34 cellular contexts compared by ENCODE assay signal in genomic region chr14:24858684-24859083, GRCh38.
"Had no signal": no experiment of that assay in that cellular context is flagged by ENCODE, and none has a peak within 500 bp of the region (broad histone marks: within the 10 kb centered on the region; RNA-seq: fewer than 3 reads in every experiment).

No MANE protein-coding gene starts in this region.

- FAIRE-seq: astrocyte, bronchial epithelial cell, frontal cortex had no signal

- H3K9me3 Mint-ChIP-seq: activated B cell treated with CpG ODN at 0.5 μM for 24 hours; activated CD8-positive, alpha-beta T cell treated with anti-CD3 and anti-CD28 coated beads for 36 hours; activated T-cell treated with anti-CD3 and anti-CD28 coated beads, Interleukin-2, amount 50 U/mL, for 4 hours; activated T-helper 17 cell treated with anti-CD3 and anti-CD28 coated beads, Interleukin-2, amount 50 U/mL, for 72 hours; central memory CD8-positive, alpha-beta T cell; dendritic cell treated with granulocyte-macrophage colony-stimulating factor and Interleukin-4, amounts not matched to agents 40 ng/mL and 50 ng/mL, for 4 days; endodermal cell; T-cell; T-helper 1 cell treated with Interleukin-12 subunit alpha and Interleukin-12 subunit beta and Interleukin-4 antibody, amounts not matched to agents 30 μg/mL and 1 μg/mL, for 36 hours; T-helper 2 cell treated with Interferon-gamma antibody and Interleukin-4, amounts not matched to agents 5 μg/mL and 100 μg/mL, for 36 hours had no signal

- DNase-seq: activated B cell treated with CpG ODN at 0.5 μM for 24 hours; activated CD4-positive, alpha-beta T cell treated with anti-CD3 and anti-CD28 coated beads for 48 hours; activated CD4-positive, alpha-beta T cell treated with anti-CD3 and anti-CD28 coated beads, Interleukin-2, amount 50 U/mL, for 1 hour; activated CD4-positive, alpha-beta T cell treated with anti-CD3 and anti-CD28 coated beads, Interleukin-2, amount 50 U/mL, for 48 hours; activated CD8-positive, alpha-beta memory T cell treated with anti-CD3 and anti-CD28 coated beads for 24 hours; activated CD8-positive, alpha-beta T cell treated with anti-CD3 and anti-CD28 coated beads for 36 hours; activated effector memory CD4-positive, alpha-beta T cell treated with Interleukin-2 at 50 U/mL for 16 hours; activated gamma-delta T cell treated with Interleukin-2 at 50 U/mL for 16 hours; activated naive CD4-positive, alpha-beta T cell treated with anti-CD3 and anti-CD28 coated beads, Interleukin-2, amount 50 U/mL, for 16 hours; activated naive CD4-positive, alpha-beta T cell treated with Interleukin-2 at 50 U/mL for 16 hours; activated T-cell treated with anti-CD3 and anti-CD28 coated beads, Interleukin-2, amount 50 U/mL, for 4 hours; amniotic stem cell; anterior cingulate cortex; brain microvascular endothelial cell; dorsolateral prefrontal cortex; effector memory CD4-positive, alpha-beta T cell; foreskin fibroblast; SW 1271; T-cell; T1000; WERI-Rb-1 had no signal

- H3K4me3 ChIP-seq: coronary artery, dorsolateral prefrontal cortex had no signal

- H3K27ac Mint-ChIP-seq: activated B cell treated with CpG ODN at 0.5 μM for 24 hours; activated CD8-positive, alpha-beta T cell treated with anti-CD3 and anti-CD28 coated beads for 36 hours; activated naive CD8-positive, alpha-beta T cell; activated T-helper 17 cell treated with anti-CD3 and anti-CD28 coated beads, Interleukin-2, amount 50 U/mL, for 72 hours; dendritic cell treated with granulocyte-macrophage colony-stimulating factor and Interleukin-4, amounts not matched to agents 40 ng/mL and 50 ng/mL, for 4 days; endodermal cell; T-cell; T-helper 1 cell treated with Interleukin-12 subunit alpha and Interleukin-12 subunit beta and Interleukin-4 antibody, amounts not matched to agents 30 μg/mL and 1 μg/mL, for 36 hours; T-helper 2 cell treated with Interferon-gamma antibody and Interleukin-4, amounts not matched to agents 5 μg/mL and 100 μg/mL, for 36 hours had no signal

- ATAC-seq: activated CD4-positive, CD25-positive, alpha-beta regulatory T cell treated with anti-CD3 and anti-CD28 coated beads, Interleukin-2, amount 50 U/mL, for 24 hours; activated CD8-positive, alpha-beta T cell treated with anti-CD3 and anti-CD28 coated beads for 36 hours; activated T-cell treated with anti-CD3 and anti-CD28 coated beads, Interleukin-2, amount 50 U/mL, for 4 hours; activated T-helper 17 cell treated with anti-CD3 and anti-CD28 coated beads, Interleukin-2, amount 50 U/mL, for 72 hours; esophagus mucosa; T-cell had no signal

- H3K36me3 Mint-ChIP-seq: activated naive CD8-positive, alpha-beta T cell; T-cell had no signal

- H3K27me3 ChIP-seq: brain microvascular endothelial cell, dorsolateral prefrontal cortex had no signal

- H3K4me3 Mint-ChIP-seq: activated B cell treated with CpG ODN at 0.5 μM for 24 hours; activated CD8-positive, alpha-beta T cell treated with anti-CD3 and anti-CD28 coated beads for 36 hours; activated naive CD8-positive, alpha-beta T cell; activated T-cell treated with anti-CD3 and anti-CD28 coated beads, Interleukin-2, amount 50 U/mL, for 4 hours; activated T-helper 17 cell treated with anti-CD3 and anti-CD28 coated beads, Interleukin-2, amount 50 U/mL, for 72 hours; central memory CD8-positive, alpha-beta T cell; dendritic cell treated with granulocyte-macrophage colony-stimulating factor and Interleukin-4, amounts not matched to agents 40 ng/mL and 50 ng/mL, for 4 days; endodermal cell; T-cell; T-helper 1 cell treated with Interleukin-12 subunit alpha and Interleukin-12 subunit beta and Interleukin-4 antibody, amounts not matched to agents 30 μg/mL and 1 μg/mL, for 36 hours; T-helper 2 cell treated with Interferon-gamma antibody and Interleukin-4, amounts not matched to agents 5 μg/mL and 100 μg/mL, for 36 hours had no signal

- H3K4me1 Mint-ChIP-seq: activated B cell treated with CpG ODN at 0.5 μM for 24 hours; activated T-helper 17 cell treated with anti-CD3 and anti-CD28 coated beads, Interleukin-2, amount 50 U/mL, for 72 hours; central memory CD8-positive, alpha-beta T cell; endodermal cell; T-cell had no signal

- H3K27ac ChIP-seq: brain microvascular endothelial cell, coronary artery, dorsolateral prefrontal cortex, WERI-Rb-1 had no signal

- H3K36me3 ChIP-seq: brain microvascular endothelial cell, WERI-Rb-1 had no signal
